ENCODE assay signal across 2 cellular contexts in genomic region chr11:63528729-63529278, GRCh38.
TF ChIP-seq lines count a peak whose summit lies in the region.
"Not testable (repeated sequence)": the region's sequence is repeated elsewhere in the genome, so short reads cannot be mapped to it uniquely, and the experiment has no call there.

No MANE protein-coding gene starts in this region.

TF ChIP-seq in A549, 52 proteins besides CTCF, POLR2A, EP300 and RAD21:
- TF ChIP-seq FOSB (CRISPR knock-in tag; IDR thresholded peaks at IDR 0.05): peak; percentile 99
- peak; percentile 100 for TF ChIP-seq ZSCAN20 (CRISPR knock-in tag; IDR thresholded peaks at IDR 0.05)
- TF ChIP-seq HEYL (CRISPR knock-in tag; IDR thresholded peaks at IDR 0.05): peak; percentile 100
- peak; percentile 100 for TF ChIP-seq HOXB13 (CRISPR knock-in tag; IDR thresholded peaks at IDR 0.05; ENCODE audit: low read depth)
- TF ChIP-seq HOXA7 (CRISPR knock-in tag; IDR thresholded peaks at IDR 0.05): peak; percentile 98
- not testable (repeated sequence) for TF ChIP-seq FOSL2 (IDR thresholded peaks at IDR 0.05)
- peak; percentile 79 for TF ChIP-seq FOSL2 (CRISPR knock-in tag; IDR thresholded peaks at IDR 0.05)
- TF ChIP-seq ATOH8 (CRISPR knock-in tag; IDR thresholded peaks at IDR 0.05; ENCODE audit: low read depth): peak; percentile 100
- TF ChIP-seq ZNF302 (CRISPR knock-in tag; IDR thresholded peaks at IDR 0.05): peak; percentile 100
- TF ChIP-seq TP53 (CRISPR knock-in tag; IDR thresholded peaks at IDR 0.05): peak; percentile 98
- TF ChIP-seq FOXS1 (CRISPR knock-in tag; IDR thresholded peaks at IDR 0.05): peak; percentile 100
- peak; percentile 99 for TF ChIP-seq HMGXB4 (CRISPR knock-in tag; IDR thresholded peaks at IDR 0.05; ENCODE audit: borderline replicate concordance)
- TF ChIP-seq TFCP2L1 (CRISPR knock-in tag; IDR thresholded peaks at IDR 0.05): peak; percentile 98
- TF ChIP-seq RARB (CRISPR knock-in tag; IDR thresholded peaks at IDR 0.05): peak; percentile 90
- TF ChIP-seq EHF (CRISPR knock-in tag; IDR thresholded peaks at IDR 0.05): peak; percentile 100
- TF ChIP-seq HOXB5 (CRISPR knock-in tag; IDR thresholded peaks at IDR 0.05): peak; percentile 100
- peak; percentile 94 for TF ChIP-seq NPAS2 (CRISPR knock-in tag; IDR thresholded peaks at IDR 0.05; ENCODE audit: borderline replicate concordance)
TF ChIP-seq in A549: peak in this region for 16; not testable (repeated sequence) for 36.

TF ChIP-seq in K562, 482 proteins besides CTCF, POLR2A, EP300 and RAD21 (continues in another document):
- TF ChIP-seq ZNF583 (CRISPR knock-in tag; IDR thresholded peaks at IDR 0.05) (peak; percentile 74; the same call in 1 of the 2 replicates), GTF2A2 (tag; IDR thresholded peaks at IDR 0.05) (peak; percentile 76; the same call in 1 of the 2 replicates), IRF9 (tag; IDR thresholded peaks at IDR 0.05) (0 out of 2 replicates have a peak, but pooled peaks have one; percentile 49), ZNF311 (CRISPR knock-in tag; IDR thresholded peaks at IDR 0.05) (peak; percentile 88), MECOM (CRISPR knock-in tag; IDR thresholded peaks at IDR 0.05) (peak; percentile 63; the same call in 1 of the 2 replicates), PTRF (tag; IDR thresholded peaks at IDR 0.05) (peak; percentile 70; the same call in 1 of the 2 replicates), PTTG1 (tag; IDR thresholded peaks at IDR 0.05; ENCODE audit: low read depth) (peak; percentile 79), BCL6 (CRISPR knock-in tag; IDR thresholded peaks at IDR 0.05) (peak; percentile 83), ZBTB12 (CRISPR knock-in tag; IDR thresholded peaks at IDR 0.05) (peak; percentile 56; the same call in 1 of the 2 replicates), CXXC5 (CRISPR knock-in tag; IDR thresholded peaks at IDR 0.05) (peak; percentile 62), TAF7 (tag; IDR thresholded peaks at IDR 0.05) (peak; percentile 32; the same call in 1 of the 2 replicates), ERF (CRISPR knock-in tag; IDR thresholded peaks at IDR 0.05) (0 out of 2 replicates have a peak, but pooled peaks have one; percentile 61), DDX20 (tag; IDR thresholded peaks at IDR 0.05; ENCODE audit: low read depth) (peak; percentile 74; the same call in 1 of the 2 replicates), CREB3 (tag; conservative IDR thresholded peaks at IDR 0.05; ENCODE audit: low read depth) (0 out of 2 replicates have a peak, but pooled peaks have one; percentile 78), KLF6 (CRISPR knock-in tag; IDR thresholded peaks at IDR 0.05; ENCODE audit: borderline replicate concordance) (peak; percentile 85), ZNF134 (CRISPR knock-in tag; conservative IDR thresholded peaks at IDR 0.05) (0 out of 2 replicates have a peak, but pooled peaks have one; percentile 50), ILK (tag; IDR thresholded peaks at IDR 0.05; ENCODE audit: borderline replicate concordance, low read depth) (peak; percentile 50; the same call in 1 of the 2 replicates), ZBTB9 (CRISPR knock-in tag; IDR thresholded peaks at IDR 0.05) (peak; percentile 87), RREB1 (CRISPR knock-in tag; IDR thresholded peaks at IDR 0.05) (peak; percentile 42; the same call in 1 of the 2 replicates), ZBTB17 (CRISPR knock-in tag; IDR thresholded peaks at IDR 0.05) (0 out of 2 replicates have a peak, but pooled peaks have one; percentile 52), DMBX1 (CRISPR knock-in tag; IDR thresholded peaks at IDR 0.05; ENCODE audit: borderline replicate concordance) (peak; percentile 95), SMAD3 (CRISPR knock-in tag; conservative IDR thresholded peaks at IDR 0.05) (peak; percentile 74), TEAD1 (CRISPR knock-in tag; IDR thresholded peaks at IDR 0.05) (peak in 1 of 2 experiments; percentile 53; a peak in 1 of 4 replicates), ZNF740 (tag; IDR thresholded peaks at IDR 0.05) (peak in 1 of 2 experiments; percentile 83; a peak in 1 of 4 replicates), NR4A1 (tag; IDR thresholded peaks at IDR 0.05) (peak; percentile 90), MAZ (CRISPR knock-in tag; conservative IDR thresholded peaks at IDR 0.05 in 1 of 2, IDR thresholded peaks at IDR 0.05 in 1 of 2) (0 out of 4 replicates have a peak, but pooled peaks of 1 of the 2 experiments have one; percentile 24), TCFL5 (CRISPR knock-in tag; conservative IDR thresholded peaks at IDR 0.05) (peak; percentile 76; the same call in 1 of the 2 replicates), ZNF592 (IDR thresholded peaks at IDR 0.05) (peak; percentile 93), SMAD4 (CRISPR knock-in tag; conservative IDR thresholded peaks at IDR 0.05) (peak; percentile 75), MEF2D (tag; conservative IDR thresholded peaks at IDR 0.05; ENCODE audit: low read depth) (0 out of 2 replicates have a peak, but pooled peaks have one; percentile 55), ID3 (tag; IDR thresholded peaks at IDR 0.05) (peak; percentile 86; the same call in 1 of the 2 replicates), ZNF165 (CRISPR knock-in tag; IDR thresholded peaks at IDR 0.05; ENCODE audit: borderline replicate concordance) (0 out of 2 replicates have a peak, but pooled peaks have one; percentile 19), ZNF239 (CRISPR knock-in tag; IDR thresholded peaks at IDR 0.05) (peak; percentile 51; the same call in 1 of the 2 replicates), PYGO2 (tag; IDR thresholded peaks at IDR 0.05) (peak; percentile 82)
- TF ChIP-seq ZNF740, NR4A1, ID3 (CRISPR knock-in tag; IDR thresholded peaks at IDR 0.05): not testable (repeated sequence)
